In the genomic region with DNA sequence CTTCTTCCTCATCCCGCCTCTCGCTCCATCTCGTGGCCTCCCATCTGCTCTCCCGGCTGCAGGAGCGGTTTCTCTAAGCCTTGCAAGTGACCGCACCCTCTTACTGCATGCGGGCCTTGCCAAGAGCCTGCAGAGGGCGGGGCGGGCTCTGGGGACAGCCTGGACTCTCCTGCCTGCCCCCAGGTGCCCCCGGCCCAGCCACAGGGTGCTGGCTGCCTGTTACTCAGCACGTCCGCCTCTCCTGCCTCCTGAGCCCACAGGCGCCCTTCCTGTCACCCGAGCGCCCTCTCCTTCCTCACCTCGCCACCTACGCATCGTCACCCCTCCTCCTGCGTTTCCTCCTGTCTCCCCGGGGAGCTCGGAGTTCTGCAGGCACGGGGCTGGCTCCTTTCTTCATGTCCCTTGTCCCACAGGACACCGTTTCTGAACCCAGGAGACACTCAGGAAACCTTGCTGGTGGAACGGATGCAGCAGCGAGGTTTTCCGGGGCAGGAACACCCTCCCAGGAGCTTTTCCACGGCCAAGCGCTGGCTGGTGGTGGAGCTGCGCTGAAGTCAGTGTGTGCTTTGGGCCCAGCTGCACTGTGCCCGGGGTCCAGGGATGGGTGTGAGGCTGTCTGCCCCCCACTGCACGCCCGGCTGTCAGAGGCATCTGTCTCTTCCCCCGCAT, we compare ENCODE assay signal across 8 cellular contexts. TPM values are rescaled to one million over a fixed set of nuclear protein-coding genes. Genes with fewer than 3 reads are reported as not detected.
DNase-seq lines count a peak whose midpoint lies in the region; ATAC-seq, FAIRE-seq and TF ChIP-seq lines count a peak whose summit lies in the region.

No MANE protein-coding gene starts in this region.

- no peak for FAIRE-seq in H54 (lab: Jason Lieb, UNC)

- no peaks in the 10 kb centered on the region for H3K27me3 Mint-ChIP-seq in activated T-cell treated with anti-CD3 and anti-CD28 coated beads, Interleukin-2, amount 50 U/mL, for 24 hours

- H3K36me3 Mint-ChIP-seq in activated T-cell treated with anti-CD3 and anti-CD28 coated beads, Interleukin-2, amount 50 U/mL, for 24 hours (ENCODE audit: low read depth): peaks cover 16% of the 10 kb centered on the region

- ATAC-seq in left cardiac atrium (peak; percentile 56 to 69), HG02938 (IDR thresholded peaks at IDR 0.05; ENCODE audit: unreplicated experiment) (no peak)

- peak overlapping the region; percentile 96 for H3K27ac Mint-ChIP-seq in activated T-cell treated with anti-CD3 and anti-CD28 coated beads, Interleukin-2, amount 50 U/mL, for 24 hours

- H3K36me3 ChIP-seq in GM06990 (ENCODE audit: control insufficient read depth, insufficient read depth, low read length): no peaks in the 10 kb centered on the region

- no peak for TF ChIP-seq POLR2A in H54 (IDR thresholded peaks at IDR 0.05; ENCODE audit: low read depth, low read length)

- peak overlapping the region; percentile 44 for H3K4me3 ChIP-seq in GM06990 (replicated peaks; ENCODE audit: low read depth, low read length)

- no peaks in the 10 kb centered on the region for H3K27me3 ChIP-seq in GM06990 (replicated peaks; ENCODE audit: control insufficient read depth, insufficient read depth, low read length)

- H3K9me3 Mint-ChIP-seq in activated T-cell treated with anti-CD3 and anti-CD28 coated beads, Interleukin-2, amount 50 U/mL, for 24 hours: no peaks in the 10 kb centered on the region

- peaks cover 84% of the 10 kb centered on the region for H3K4me1 Mint-ChIP-seq in activated T-cell treated with anti-CD3 and anti-CD28 coated beads, Interleukin-2, amount 50 U/mL, for 24 hours (ENCODE audit: low read depth)

- intact Hi-C loops in left cardiac atrium (cut with DNase I): no loop called here

- TF ChIP-seq CTCF in GM06990 (IDR thresholded peaks at IDR 0.05; ENCODE audit: insufficient read depth, low read length, poor library complexity, severe bottlenecking): no peak

- H3K4me3 Mint-ChIP-seq in activated T-cell treated with anti-CD3 and anti-CD28 coated beads, Interleukin-2, amount 50 U/mL, for 24 hours: peak overlapping the region; percentile 85

- DNase-seq in GM06990 (ENCODE audit: extremely low read depth, insufficient read length) (peak; percentile 54), H54 (ENCODE audit: insufficient read length, low spot score) (peak; percentile 65), NCI-H82 (lab: John Stamatoyannopoulos, UW) (peak; percentile 85), left cardiac atrium (peak; percentile 70), foreskin melanocyte (no peak)
- DNase-seq in activated T-cell treated with anti-CD3 and anti-CD28 coated beads, Interleukin-2, amount 50 U/mL, for 24 hours: peak; percentile 78
- DNase-seq in stimulated activated CD4-positive, alpha-beta T cell treated with anti-CD3 and anti-CD28 coated beads, Interleukin-1b, Interleukin-23, amount 100 ng/mL, for 4 hours (ENCODE audit: low read depth in 2 of 2): peak; percentile 46 to 55

RNA-seq across cellular contexts. Expression of gene HPCAL1, which starts 28.5 kb away (rescaled TPM):
- total RNA-seq in left cardiac atrium: 10 to 100 TPM; 27.2 to 27.4 TPM
